ENCODE assay signal across 2 cellular contexts in the genomic region with DNA sequence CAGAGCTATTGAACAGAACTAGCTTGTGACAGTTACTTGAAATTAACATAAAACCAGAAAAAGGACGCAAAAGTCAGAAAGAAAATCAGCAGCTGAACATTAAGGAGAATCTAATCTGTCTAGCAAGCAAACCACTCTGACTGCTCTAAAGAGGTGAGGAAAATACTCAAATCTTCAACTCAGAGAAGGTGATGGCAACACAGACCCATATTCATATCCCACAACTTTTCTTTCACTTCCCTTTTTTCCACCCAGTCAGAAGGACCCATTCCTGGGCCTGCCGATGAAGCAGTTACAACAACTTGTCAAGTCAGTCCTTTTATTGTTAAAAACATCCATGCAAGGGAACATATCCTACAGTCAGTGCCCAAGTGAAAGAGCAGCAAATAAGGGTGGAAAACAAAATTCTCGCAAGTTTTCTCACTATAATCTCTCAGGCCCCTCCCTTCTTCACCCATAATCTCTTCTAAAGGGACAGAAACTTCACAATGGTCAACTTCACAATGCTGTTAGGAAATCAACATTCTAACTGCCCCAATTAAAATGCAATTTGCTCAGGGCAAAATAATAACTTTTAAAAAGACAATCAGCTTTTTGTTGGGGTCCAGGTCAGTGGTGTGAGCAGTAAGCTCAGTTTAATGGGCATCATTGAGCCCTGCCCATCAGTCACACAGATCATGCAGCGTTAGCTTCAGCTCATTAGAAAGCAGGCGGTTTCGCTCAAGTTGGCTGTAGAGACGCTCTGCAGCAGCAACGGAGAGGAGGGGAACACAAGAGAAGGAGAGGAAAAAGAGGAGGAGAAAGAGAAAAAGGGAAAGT.
TF ChIP-seq lines count a peak whose summit lies in the region.

No MANE protein-coding gene starts in this region.

TF ChIP-seq in HEK293, 187 proteins besides CTCF, POLR2A, EP300 and RAD21 (continued from another document):
- TF ChIP-seq, protein P1, sequence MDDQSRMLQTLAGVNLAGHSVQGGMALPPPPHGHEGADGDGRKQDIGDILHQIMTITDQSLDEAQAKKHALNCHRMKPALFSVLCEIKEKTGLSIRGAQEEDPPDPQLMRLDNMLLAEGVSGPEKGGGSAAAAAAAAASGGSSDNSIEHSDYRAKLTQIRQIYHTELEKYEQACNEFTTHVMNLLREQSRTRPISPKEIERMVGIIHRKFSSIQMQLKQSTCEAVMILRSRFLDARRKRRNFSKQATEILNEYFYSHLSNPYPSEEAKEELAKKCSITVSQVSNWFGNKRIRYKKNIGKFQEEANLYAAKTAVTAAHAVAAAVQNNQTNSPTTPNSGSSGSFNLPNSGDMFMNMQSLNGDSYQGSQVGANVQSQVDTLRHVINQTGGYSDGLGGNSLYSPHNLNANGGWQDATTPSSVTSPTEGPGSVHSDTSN (CRISPR knock-in tag; IDR thresholded peaks at IDR 0.05): no peak
- TF ChIP-seq ZNF157 (tag by site-specific recombination; IDR thresholded peaks at IDR 0.05) (no peak), PRDM1 (tag by site-specific recombination; IDR thresholded peaks at IDR 0.05) (peak; percentile 37; the same call in 1 of the 2 replicates)

TF ChIP-seq in SK-N-SH, 30 proteins besides CTCF, POLR2A, EP300 and RAD21 (continued from another document):
- TF ChIP-seq REST (IDR thresholded peaks at IDR 0.05; ENCODE audit: low read depth, low read length) (no peak), FOSL2 (IDR thresholded peaks at IDR 0.05; ENCODE audit: borderline replicate concordance, low read depth) (no peak), TCF12 (IDR thresholded peaks at IDR 0.05) (no peak), TEAD4 (IDR thresholded peaks at IDR 0.05; ENCODE audit: borderline replicate concordance, insufficient read depth) (no peak), RFX5 (IDR thresholded peaks at IDR 0.05; ENCODE audit: low read length) (no peak), SMC3 (IDR thresholded peaks at IDR 0.05; ENCODE audit: low read depth, low read length) (no peak), NFIC (IDR thresholded peaks at IDR 0.05; ENCODE audit: borderline replicate concordance) (no peak), ELF1 (IDR thresholded peaks at IDR 0.05) (no peak), FOXM1 (IDR thresholded peaks at IDR 0.05; ENCODE audit: low read depth) (no peak), SIN3A (IDR thresholded peaks at IDR 0.05; ENCODE audit: borderline replicate concordance, low read depth, low read length) (no peak), MAX (IDR thresholded peaks at IDR 0.05; ENCODE audit: low read depth) (no peak), FOXJ3 (CRISPR knock-in tag; IDR thresholded peaks at IDR 0.05) (no peak), EZH2phosphoT487 (IDR thresholded peaks at IDR 0.05; ENCODE audit: borderline replicate concordance, low read depth) (no peak), JUND (IDR thresholded peaks at IDR 0.05) (no peak)
- TF ChIP-seq, protein P2, sequence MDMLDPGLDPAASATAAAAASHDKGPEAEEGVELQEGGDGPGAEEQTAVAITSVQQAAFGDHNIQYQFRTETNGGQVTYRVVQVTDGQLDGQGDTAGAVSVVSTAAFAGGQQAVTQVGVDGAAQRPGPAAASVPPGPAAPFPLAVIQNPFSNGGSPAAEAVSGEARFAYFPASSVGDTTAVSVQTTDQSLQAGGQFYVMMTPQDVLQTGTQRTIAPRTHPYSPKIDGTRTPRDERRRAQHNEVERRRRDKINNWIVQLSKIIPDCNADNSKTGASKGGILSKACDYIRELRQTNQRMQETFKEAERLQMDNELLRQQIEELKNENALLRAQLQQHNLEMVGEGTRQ (IDR thresholded peaks at IDR 0.05; ENCODE audit: borderline replicate concordance, low read depth, low read length): no peak
